In the genomic region with DNA sequence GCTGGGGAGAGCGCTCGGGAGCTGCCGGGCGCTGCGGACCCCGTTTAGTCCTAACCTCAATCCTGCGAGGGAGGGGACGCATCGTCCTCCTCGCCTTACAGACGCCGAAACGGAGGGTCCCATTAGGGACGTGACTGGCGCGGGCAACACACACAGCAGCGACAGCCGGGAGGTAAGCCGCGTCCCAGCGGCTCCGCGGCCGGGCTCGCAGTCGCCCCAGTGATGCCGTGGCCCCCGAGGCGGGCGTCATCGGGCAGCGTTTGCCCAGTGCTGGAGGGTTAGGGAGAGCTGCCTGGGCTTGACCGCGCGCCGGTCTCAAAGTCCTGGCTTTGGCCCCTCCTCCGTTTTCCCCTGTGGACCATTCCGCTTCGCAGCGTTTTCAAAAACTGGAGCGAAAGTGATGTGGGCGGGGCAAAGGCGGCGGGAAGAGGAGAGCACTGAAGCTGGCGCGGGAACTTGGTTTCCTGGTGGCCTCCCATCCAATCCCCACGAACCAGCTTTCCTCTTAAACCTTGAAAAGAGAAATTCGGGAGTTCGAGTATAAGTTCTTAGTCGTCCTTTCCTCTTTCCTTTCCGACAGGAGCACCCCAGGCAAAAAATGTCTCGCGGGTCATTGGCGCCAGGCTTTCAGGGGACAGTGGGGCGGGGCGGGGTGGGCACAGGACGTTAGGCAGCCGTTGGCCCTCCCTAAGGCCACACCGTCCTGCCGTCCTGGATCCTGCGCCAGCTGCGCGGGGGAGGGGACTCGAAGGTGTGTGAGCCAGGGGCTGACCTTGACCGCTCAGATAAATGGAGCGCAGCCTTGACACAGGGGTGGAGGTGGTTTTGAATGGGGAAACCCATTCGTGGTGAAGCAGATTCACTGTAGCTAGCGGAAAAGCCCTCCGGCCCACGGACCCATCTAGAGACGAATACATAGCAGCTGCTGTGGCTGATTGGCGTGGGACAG, we compare ENCODE assay signal across 8 cellular contexts. TPM values are rescaled to one million over a fixed set of nuclear protein-coding genes. Genes with fewer than 3 reads are reported as not detected.
DNase-seq lines count a peak whose midpoint lies in the region; TF ChIP-seq lines count a peak whose summit lies in the region.

No MANE protein-coding gene starts in this region.

- peaks cover 35% of the 10 kb centered on the region in 2 experiments for H3K4me1 Mint-ChIP-seq in H9
- peaks cover 48% of the 10 kb centered on the region for H3K4me1 Mint-ChIP-seq in activated naive CD4-positive, alpha-beta T cell treated with anti-CD3 and anti-CD28 coated beads, Interleukin-2, amount 10 ng/mL, durations not matched to agents 7 days and 5 days

- H2BK120ac ChIP-seq in H9 (ENCODE audit: low read depth, low read length, poor library complexity, severe bottlenecking), result no peak overlapping the region

- H3K9me3 ChIP-seq in H9 (ENCODE audit: control insufficient read depth, low read depth, low read length) (no peaks in the 10 kb centered on the region), neutrophil (no peaks in the 10 kb centered on the region), thyroid gland (no peaks in the 10 kb centered on the region)

- peak overlapping the region; percentile 89 to 90 for H3K4me3 Mint-ChIP-seq in H9
- H3K4me3 Mint-ChIP-seq in activated naive CD4-positive, alpha-beta T cell treated with anti-CD3 and anti-CD28 coated beads, Interleukin-2, amount 10 ng/mL, durations not matched to agents 7 days and 5 days, result peak overlapping the region; percentile 93

- H3K18ac ChIP-seq in H9 (ENCODE audit: insufficient read length, low read depth, low read length), result peak overlapping the region; percentile 88

- CTCF ChIA-PET in activated naive CD4-positive, alpha-beta T cell treated with anti-CD3 and anti-CD28 coated beads, Interleukin-2, amount 10 ng/mL, durations not matched to agents 7 days and 5 days (lab: Charles Lee), result interaction anchor here (0.9 to 2.6 kb wide), 10 partner anchors 10 to 173 kb away, joined by 3 to 18 read pairs (median 4); a partner anchor contains a TSS

- H3K36me3 ChIP-seq in neutrophil, result peaks cover 3% of the 10 kb centered on the region
- no peaks in the 10 kb centered on the region for H3K36me3 ChIP-seq in thyroid gland

- no peak overlapping the region for H2AK5ac ChIP-seq in H9 (ENCODE audit: insufficient read length, low read length)

- DNase-seq in GM04503 (ENCODE audit: low read depth) (peak; percentile 58), H9 (peak; percentile 92), LNCaP clone FGC (ENCODE audit: low read depth) (peak; percentile 75), RPMI7951 (ENCODE audit: low read depth) (peak; percentile 89), glomerular endothelial cell (ENCODE audit: extremely low read depth, low read depth, low spot score) (peak; percentile 42), thyroid gland (peak; percentile 83 to 86)
- DNase-seq in activated naive CD4-positive, alpha-beta T cell treated with anti-CD3 and anti-CD28 coated beads, Interleukin-2, amount 10 ng/mL, durations not matched to agents 7 days and 5 days, result peak; percentile 89

- peak overlapping the region; percentile 88 for H3K4me3 ChIP-seq in LNCaP clone FGC (ENCODE audit: low read depth, low read length)
- H3K4me3 ChIP-seq in neutrophil (ENCODE audit: low read depth in 1 of 2, low read length in 1 of 2), result peak overlapping the region; percentile 65 to 69
- peak overlapping the region; percentile 7 to 58 (median 8) for H3K4me3 ChIP-seq in thyroid gland (replicated peaks in 1 of 3)

- WGBS in H9 (ENCODE audit: extremely low coverage, insufficient read length, low lambda C conversion rate), result no CpG with 5 or more reads among the region's 72 CpGs
- WGBS in thyroid gland, 2 donors, result 3 to 7% methylated on average over 29 to 48 of the region's 72 CpGs

- peak in 1 of 2 donors; percentile 22 for TF ChIP-seq POLR2A in thyroid gland (IDR thresholded peaks at IDR 0.05)

- H3K14ac ChIP-seq in H9 (ENCODE audit: insufficient read depth, low read length), result peak overlapping the region; percentile 92

- no peak overlapping the region for H3K23ac ChIP-seq in H9 (ENCODE audit: insufficient read length, low read depth, low read length)

- no peak overlapping the region for H2AFZ ChIP-seq in H9 (ENCODE audit: low read length)

- H3K4ac ChIP-seq in H9 (ENCODE audit: low read depth, low read length), result no peak overlapping the region

- no peak overlapping the region for H4K91ac ChIP-seq in H9 (ENCODE audit: insufficient read length, low read depth, low read length)

- H3K27ac Mint-ChIP-seq in H9, result peak overlapping the region in 2 of 3 experiments; percentile 59 to 93; a peak in 5 of 7 replicates
- H3K27ac Mint-ChIP-seq in activated naive CD4-positive, alpha-beta T cell treated with anti-CD3 and anti-CD28 coated beads, Interleukin-2, amount 10 ng/mL, durations not matched to agents 7 days and 5 days, result peak overlapping the region; percentile 91

- no peaks in the 10 kb centered on the region; the same call in 1 of the 2 replicates for H3K4me1 ChIP-seq in H9 (ENCODE audit: insufficient read depth, low read length)
- H3K4me1 ChIP-seq in neutrophil (ENCODE audit: control insufficient read depth in 1 of 2, insufficient read depth in 1 of 2, low read depth in 1 of 2, low read length in 1 of 2), result peaks cover 17 to 23% of the 10 kb centered on the region in 2 experiments
- peaks cover 0 to 5% of the 10 kb centered on the region in 2 donors for H3K4me1 ChIP-seq in thyroid gland

- H3K27me3 ChIP-seq in H9 (ENCODE audit: insufficient read depth, low read length) (no peaks in the 10 kb centered on the region), neutrophil (peaks cover 26% of the 10 kb centered on the region), thyroid gland (no peaks in the 10 kb centered on the region)

- 0 out of 3 replicates have a peak, but pooled peaks have one; percentile 6 for TF ChIP-seq CTCF in H9 (conservative IDR thresholded peaks at IDR 0.05)
- no peak for TF ChIP-seq CTCF in LNCaP clone FGC (IDR thresholded peaks at IDR 0.05; ENCODE audit: control insufficient read depth, extremely low read depth, insufficient read depth)
- no peak for TF ChIP-seq CTCF in neutrophil (IDR thresholded peaks at IDR 0.05)
- TF ChIP-seq CTCF in thyroid gland (IDR thresholded peaks at IDR 0.05), result no peak

- peak overlapping the region; percentile 49 for H3K27ac ChIP-seq in H9 (ENCODE audit: insufficient read length, low read depth, low read length)
- no peak overlapping the region for H3K27ac ChIP-seq in neutrophil
- peak overlapping the region in 1 of 3 donors; percentile 13 for H3K27ac ChIP-seq in thyroid gland

- peaks cover 1% of the 10 kb centered on the region; the same call in 1 of the 2 replicates for H3K27me3 Mint-ChIP-seq in H9 (ENCODE audit: low read depth)
- H3K27me3 Mint-ChIP-seq in activated naive CD4-positive, alpha-beta T cell treated with anti-CD3 and anti-CD28 coated beads, Interleukin-2, amount 10 ng/mL, durations not matched to agents 7 days and 5 days, result peaks cover 5% of the 10 kb centered on the region

- no peak overlapping the region for H3K56ac ChIP-seq in H9 (ENCODE audit: insufficient read length, low read depth, low read length)

- H2BK20ac ChIP-seq in H9 (ENCODE audit: low read depth, low read length, poor library complexity, severe bottlenecking), result no peak overlapping the region

- no peak overlapping the region for H4K8ac ChIP-seq in H9 (replicated peaks; ENCODE audit: insufficient read length, low read depth, low read length)

- H3K9ac ChIP-seq in H9 (ENCODE audit: extremely low read depth, insufficient read length, low read length), result peak overlapping the region; percentile 80

- peaks cover 9 to 10% of the 10 kb centered on the region in 2 experiments for H3K9me3 Mint-ChIP-seq in H9
- peaks cover 9% of the 10 kb centered on the region for H3K9me3 Mint-ChIP-seq in activated naive CD4-positive, alpha-beta T cell treated with anti-CD3 and anti-CD28 coated beads, Interleukin-2, amount 10 ng/mL, durations not matched to agents 7 days and 5 days

- H3K79me1 ChIP-seq in H9 (ENCODE audit: insufficient read depth, low read depth, low read length, poor library complexity, severe bottlenecking), result peaks cover 7% of the 10 kb centered on the region

- H3K4me2 ChIP-seq in H9 (ENCODE audit: insufficient read depth, insufficient read length, low read length), result peak overlapping the region; percentile 92

- H3T11ph ChIP-seq in H9 (ENCODE audit: low read length), result no peak overlapping the region

- no peaks in the 10 kb centered on the region for H4K20me1 ChIP-seq in H9 (ENCODE audit: control insufficient read depth, insufficient read depth, insufficient read length)

- no peak overlapping the region for H2BK12ac ChIP-seq in H9 (ENCODE audit: insufficient read length, low read depth, low read length)

- H3K23me2 ChIP-seq in H9 (ENCODE audit: insufficient read length, low read depth, low read length, poor library complexity, severe bottlenecking), result peaks cover 8% of the 10 kb centered on the region

- no peak overlapping the region for H4K5ac ChIP-seq in H9 (ENCODE audit: insufficient read length, low read depth, low read length)

- no peaks in the 10 kb centered on the region; the same call in 1 of the 2 replicates for H3K79me2 ChIP-seq in H9 (ENCODE audit: insufficient read depth, low read length)

- no peak overlapping the region for H2BK5ac ChIP-seq in H9 (ENCODE audit: insufficient read length, low read length)

- intact Hi-C loops in thyroid gland (cut with DNase I), result no loop called here

- peaks cover 38 to 44% (median 40%) of the 10 kb centered on the region in 3 experiments for H3K36me3 Mint-ChIP-seq in H9 (ENCODE audit: insufficient read depth in 1 of 3, low read depth in 3 of 3)
- peaks cover 49% of the 10 kb centered on the region for H3K36me3 Mint-ChIP-seq in activated naive CD4-positive, alpha-beta T cell treated with anti-CD3 and anti-CD28 coated beads, Interleukin-2, amount 10 ng/mL, durations not matched to agents 7 days and 5 days

- H2BK15ac ChIP-seq in H9 (ENCODE audit: low read depth, low read length), result no peak overlapping the region

RNA-seq across cellular contexts. Expression of a gene that starts 0.8 kb away (rescaled TPM):
- total RNA-seq in H9 (2021), result 135 and 140 TPM in 2 replicates
- total RNA-seq in RPMI7951 (2014; rRNA removed; shearing (Covaris generic)), result 46.7 and 54.4 TPM in 2 replicates
- 37.0 and 40.5 TPM in 2 replicates for total RNA-seq in glomerular endothelial cell
- 1 to 10 TPM in 2 of 4 donors, under 1 TPM in 1, not detected in 1; 0.67 to 2.1 (median 1.8) TPM for total RNA-seq in thyroid gland

RNA-seq across cellular contexts. Expression of a gene that starts 54.2 kb away (rescaled TPM):
- total RNA-seq in H9 (2021), result 37.9 and 40.3 TPM in 2 replicates
- 23.5 and 29.8 TPM in 2 replicates for total RNA-seq in RPMI7951 (2014; rRNA removed; shearing (Covaris generic))
- 12.9 and 27.1 TPM in 2 replicates for total RNA-seq in glomerular endothelial cell
- 100 to 1,000 TPM in 2 of 4 donors, 10 to 100 TPM in 2; 57.5 to 192 (median 101) TPM for total RNA-seq in thyroid gland

Comparison
In these comparisons a context has a peak if more than half of its experiments do, and no peak if none do; other contexts are left out.
1. DNase-seq: peak in every context shown above with its lines; median percentile 92 in H9; 89 in RPMI7951; 89 in activated naive CD4-positive, alpha-beta T cell treated with anti-CD3 and anti-CD28 coated beads, Interleukin-2, amount 10 ng/mL, durations not matched to agents 7 days and 5 days; 84 in thyroid gland; 75 in LNCaP clone FGC; 58 in GM04503; 42 in glomerular endothelial cell.
2. H3K4me3 ChIP-seq: peak in every context shown above with its lines; median percentile 88 in LNCaP clone FGC; 67 in neutrophil; 8 in thyroid gland.
3. RNA of a gene that starts 0.8 kb away (total RNA-seq): 135 to 140 TPM in H9, 46.7 to 54.4 TPM in RPMI7951 and 37.0 to 40.5 TPM in glomerular endothelial cell; 0.67 to 2.1 TPM in thyroid gland; every median in the first group is over 10 times any median in the second.